Comparison of ENCODE assay signal across 22 cellular contexts in the genomic region with DNA sequence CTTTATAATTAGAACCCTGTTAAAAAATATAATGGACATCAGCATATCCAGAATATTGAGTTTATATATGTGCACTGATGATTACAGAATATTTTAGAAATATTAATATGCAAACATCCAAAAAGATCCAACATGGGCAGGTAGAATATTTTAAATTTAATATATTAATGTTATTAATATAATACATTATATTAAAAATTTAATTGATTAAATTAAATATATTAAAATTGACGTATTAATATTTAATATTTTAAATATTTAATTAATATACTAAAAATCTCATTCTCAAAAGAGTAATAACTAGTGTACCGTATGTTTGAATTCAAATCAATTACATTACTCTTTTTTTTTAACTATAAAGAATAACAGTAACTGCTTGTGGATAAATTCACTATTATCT.
"Had no signal": no experiment of that assay in that cellular context is flagged by ENCODE, and none has a peak within 500 bp of the region (broad histone marks: within the 10 kb centered on the region; RNA-seq: fewer than 3 reads in every experiment).

No MANE protein-coding gene starts in this region.

- H3K9me3 ChIP-seq: SJSA1 had no signal

- DNase-seq: Kasumi-1, MM.1S, NCI-H1092 treated with DMSO at 0.1 percent for 48 hours, NCI-H1436, NCI-H187, NCI-H2029, NCI-H2081 treated with DMSO at 0.1 percent for 48 hours, NCI-H2171, NCI-H226, NCI-H446, NCI-H510A, NCI-H524 treated with DMSO at 0.1 percent for 48 hours, NCI-H69, NCI-H774, SIG-M5 had no signal

- ATAC-seq: K562, Right ventricle myocardium inferior had no signal

- H3K27ac ChIP-seq: HL-60, KMS-11, SJSA1, SK-N-MC had no signal

- H3K4me1 ChIP-seq: SJSA1 had no signal

- H3K4me3 ChIP-seq: K562, SJSA1, SK-N-MC had no signal

- FAIRE-seq: HTR-8/SVneo, K562 had no signal

- H3K27me3 ChIP-seq: SJSA1 had no signal
